In the genomic region with DNA sequence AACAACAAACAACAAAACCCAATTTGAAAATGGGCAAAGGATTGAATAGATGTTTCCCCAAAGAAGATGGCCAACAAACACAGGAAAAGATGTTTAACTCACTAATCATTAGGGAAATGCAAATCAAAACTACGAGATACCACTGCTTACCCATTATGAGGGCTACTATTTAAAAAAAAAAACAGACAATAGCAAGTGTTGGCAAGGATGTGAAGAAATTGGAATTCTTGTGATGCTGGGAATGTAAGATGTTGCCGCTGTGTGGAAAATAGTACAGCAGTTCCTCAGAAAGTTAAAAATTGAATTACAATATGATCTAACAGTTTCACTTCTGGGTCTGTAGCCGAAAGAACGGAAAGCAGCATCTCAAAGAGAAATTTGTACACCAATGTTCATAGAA, we compare ENCODE assay signal across 19 cellular contexts.
A peak's percentile ranks its signal among the peaks of the same experiment; 100 is the strongest.
DNase-seq lines count a peak whose midpoint lies in the region; ATAC-seq and TF ChIP-seq lines count a peak whose summit lies in the region.
"Had no signal": no experiment of that assay in that cellular context is flagged by ENCODE, and none has a peak within 500 bp of the region (broad histone marks: within the 10 kb centered on the region; RNA-seq: fewer than 3 reads in every experiment).

No MANE protein-coding gene starts in this region.

- no peaks in the 10 kb centered on the region for H3K36me3 ChIP-seq in CD8-positive, alpha-beta T cell (ENCODE audit: insufficient read depth, low read length)
- no peaks in the 10 kb centered on the region for H3K36me3 ChIP-seq in ovary

- no peaks in the 10 kb centered on the region for H3K9me3 ChIP-seq in CD8-positive, alpha-beta T cell (ENCODE audit: low read length)
- H3K9me3 ChIP-seq in ovary = no peaks in the 10 kb centered on the region

- H3K27ac Mint-ChIP-seq in CD8-positive, alpha-beta T cell = peak overlapping the region; percentile 6
- peak overlapping the region; percentile 54 for H3K27ac Mint-ChIP-seq in dendritic cell treated with granulocyte-macrophage colony-stimulating factor and Interleukin-4, amounts not matched to agents 40 ng/mL and 50 ng/mL, for 4 days
- H3K27ac Mint-ChIP-seq: GM23338 had no signal

- intact Hi-C loops in CD8-positive, alpha-beta T cell (cut with DNase I, micrococcal nuclease) = no loop called here
- intact Hi-C loops in dendritic cell treated with granulocyte-macrophage colony-stimulating factor and Interleukin-4, amounts not matched to agents 40 ng/mL and 50 ng/mL, for 4 days (cut with micrococcal nuclease) = loop anchor here (10.0 kb wide), 1 partner anchor 125 kb away; a partner anchor contains a TSS
- intact Hi-C loops in ovary (cut with DNase I) = loop anchor here in 2 of 4 donors (10.0 kb wide), 3 partner anchors 55 to 125 kb away; a partner anchor contains a TSS

- H3K27ac ChIP-seq in CD8-positive, alpha-beta T cell (ENCODE audit: low read depth, low read length) = no peak overlapping the region
- H3K27ac ChIP-seq in ovary = no peak overlapping the region
- H3K27ac ChIP-seq: C4-2B, HL-60 had no signal

- ATAC-seq in CD8-positive, alpha-beta T cell = no peak
- ATAC-seq: GM23338, PC-3 had no signal

- WGBS in ovary, 3 donors = 93 to 95% (median 94%) methylated on average over 4 of the region's 4 CpGs

- DNase-seq in NOMO-1 (lab: John Stamatoyannopoulos, UW; ENCODE audit: unreplicated experiment in 2 of 2) (peak; percentile 6 to 60), NOMO-1 treated with dmso at 0.1 percent for 144 hours (lab: John Stamatoyannopoulos, UW; ENCODE audit: unreplicated experiment) (no peak), NOMO-1 treated with DMSO at 0.1 percent for 48 hours (lab: John Stamatoyannopoulos, UW; ENCODE audit: unreplicated experiment) (peak; percentile 57), DMS53 (lab: John Stamatoyannopoulos, UW) (no peak), ovary (no peak)
- no peak for DNase-seq in CD8-positive, alpha-beta T cell
- no peak for DNase-seq in activated CD4-positive, alpha-beta T cell treated with anti-CD3 and anti-CD28 coated beads, Interleukin-2, amount 50 U/mL, for 4 hours
- DNase-seq: 8988T, DND-41, GF-D8, NCI-H1048, NCI-H146, NCI-H2081 treated with DMSO at 0.1 percent for 48 hours, NCI-H524, PC-3 had no signal

- no peak overlapping the region for H3K4me3 Mint-ChIP-seq in CD8-positive, alpha-beta T cell
- no peak overlapping the region for H3K4me3 Mint-ChIP-seq in dendritic cell treated with granulocyte-macrophage colony-stimulating factor and Interleukin-4, amounts not matched to agents 40 ng/mL and 50 ng/mL, for 4 days

- CTCF ChIA-PET in CD8-positive, alpha-beta T cell (lab: Charles Lee) = no interaction called here

- H3K4me3 ChIP-seq in CD8-positive, alpha-beta T cell (ENCODE audit: low read depth, low read length) = no peak overlapping the region
- no peak overlapping the region for H3K4me3 ChIP-seq in ovary

- no peaks in the 10 kb centered on the region for H3K27me3 Mint-ChIP-seq in CD8-positive, alpha-beta T cell (ENCODE audit: low read depth)
- H3K27me3 Mint-ChIP-seq in dendritic cell treated with granulocyte-macrophage colony-stimulating factor and Interleukin-4, amounts not matched to agents 40 ng/mL and 50 ng/mL, for 4 days = peaks cover 3% of the 10 kb centered on the region

- peaks cover 37% of the 10 kb centered on the region for H3K4me1 Mint-ChIP-seq in CD8-positive, alpha-beta T cell (ENCODE audit: low read depth)
- H3K4me1 Mint-ChIP-seq in dendritic cell treated with granulocyte-macrophage colony-stimulating factor and Interleukin-4, amounts not matched to agents 40 ng/mL and 50 ng/mL, for 4 days (ENCODE audit: low read depth) = peaks cover 70% of the 10 kb centered on the region

- no peak for TF ChIP-seq EP300 in ovary (IDR thresholded peaks at IDR 0.05)

- POLR2A ChIA-PET in CD8-positive, alpha-beta T cell (lab: Charles Lee) = no interaction called here

- peaks cover 29% of the 10 kb centered on the region for H3K4me1 ChIP-seq in CD8-positive, alpha-beta T cell (ENCODE audit: insufficient read depth, low read length)
- peaks cover 13% of the 10 kb centered on the region for H3K4me1 ChIP-seq in ovary (ENCODE audit: insufficient read depth)

- H3K27me3 ChIP-seq in CD8-positive, alpha-beta T cell (ENCODE audit: insufficient read depth, low read length) = no peaks in the 10 kb centered on the region
- no peaks in the 10 kb centered on the region for H3K27me3 ChIP-seq in ovary

- TF ChIP-seq POLR2A in ovary (IDR thresholded peaks at IDR 0.05) = no peak

- no peaks in the 10 kb centered on the region for H3K36me3 Mint-ChIP-seq in CD8-positive, alpha-beta T cell
- no peaks in the 10 kb centered on the region for H3K36me3 Mint-ChIP-seq in dendritic cell treated with granulocyte-macrophage colony-stimulating factor and Interleukin-4, amounts not matched to agents 40 ng/mL and 50 ng/mL, for 4 days (ENCODE audit: low read depth)

- no peak for TF ChIP-seq CTCF in CD8-positive, alpha-beta T cell (IDR thresholded peaks at IDR 0.05)
- no peak for TF ChIP-seq CTCF in ovary (IDR thresholded peaks at IDR 0.05)

- H3K9me3 Mint-ChIP-seq in CD8-positive, alpha-beta T cell = peaks cover 2% of the 10 kb centered on the region
- no peaks in the 10 kb centered on the region for H3K9me3 Mint-ChIP-seq in dendritic cell treated with granulocyte-macrophage colony-stimulating factor and Interleukin-4, amounts not matched to agents 40 ng/mL and 50 ng/mL, for 4 days

Comparison
In these comparisons a context has a peak if more than half of its experiments do, and no peak if none do; other contexts are left out.
1. DNase-seq: peak in NOMO-1 (2 of 2) and NOMO-1 treated with DMSO at 0.1 percent for 48 hours (single experiment); none in NOMO-1 treated with dmso at 0.1 percent for 144 hours (single experiment), CD8-positive, alpha-beta T cell (0 of 7), activated CD4-positive, alpha-beta T cell treated with anti-CD3 and anti-CD28 coated beads, Interleukin-2, amount 50 U/mL, for 4 hours (0 of 2), DMS53 (single experiment) and ovary (0 of 5).